In genomic region chr3:66338927-66339326, GRCh38 we compare ENCODE assay signal across 23 cellular contexts.
DNase-seq lines count a peak whose midpoint lies in the region; ATAC-seq, FAIRE-seq and TF ChIP-seq lines count a peak whose summit lies in the region.
"Had no signal": no experiment of that assay in that cellular context is flagged by ENCODE, and none has a peak within 500 bp of the region (broad histone marks: within the 10 kb centered on the region; RNA-seq: fewer than 3 reads in every experiment).

No MANE protein-coding gene starts in this region.

- no peak for FAIRE-seq in bronchial epithelial cell (lab: Jason Lieb, UNC)
- FAIRE-seq: colon, D721Med, TTC549, urothelium cell line had no signal

- H3K27ac ChIP-seq in IMR-90 (ENCODE audit: insufficient read depth, low read length) = no peak overlapping the region
- H3K27ac ChIP-seq: ascending aorta, prostate gland, skin epidermis had no signal

- no peak overlapping the region for H2AFZ ChIP-seq in IMR-90 (replicated peaks; ENCODE audit: low read length, poor library complexity)

- H2BK20ac ChIP-seq in IMR-90 (ENCODE audit: low read depth, low read length) = no peak overlapping the region

- H2BK15ac ChIP-seq in IMR-90 (ENCODE audit: low read depth, low read length) = no peak overlapping the region

- H3K36me3 ChIP-seq in IMR-90 (ENCODE audit: control insufficient read depth, insufficient read depth, low read length) (no peaks in the 10 kb centered on the region), bronchial epithelial cell (ENCODE audit: control insufficient read depth, insufficient read depth, low read length) (no peaks in the 10 kb centered on the region)
- H3K36me3 ChIP-seq: ascending aorta, prostate gland had no signal

- H3K27ac Mint-ChIP-seq in CD14-positive monocyte = no peak overlapping the region
- no peak overlapping the region for H3K27ac Mint-ChIP-seq in activated naive CD4-positive, alpha-beta T cell treated with anti-CD3 and anti-CD28 coated beads, Interleukin-2, amount 50 U/mL, for 72 hours

- no peak for TF ChIP-seq CTCF in AG10803 (conservative IDR thresholded peaks at IDR 0.05; ENCODE audit: low read length)
- TF ChIP-seq CTCF in IMR-90 (conservative IDR thresholded peaks at IDR 0.05; ENCODE audit: low read depth, low read length) = no peak
- no peak for TF ChIP-seq CTCF in bronchial epithelial cell (IDR thresholded peaks at IDR 0.05; ENCODE audit: insufficient read depth, low read length, severe bottlenecking)
- TF ChIP-seq CTCF in CD14-positive monocyte (IDR thresholded peaks at IDR 0.05) = no peak

- H3K9me1 ChIP-seq in IMR-90 (ENCODE audit: insufficient read depth, low read length) = peaks cover 4% of the 10 kb centered on the region

- no peaks in the 10 kb centered on the region for H4K20me1 ChIP-seq in IMR-90 (ENCODE audit: insufficient read depth, low read length)

- H3K4me1 ChIP-seq in IMR-90 (ENCODE audit: control insufficient read depth, insufficient read depth, low read length) = peaks cover 2% of the 10 kb centered on the region; the same call in 1 of the 2 replicates
- H3K4me1 ChIP-seq: ascending aorta, prostate gland had no signal

- no peak overlapping the region for H2AK5ac ChIP-seq in IMR-90 (ENCODE audit: low read depth, low read length)

- no peak overlapping the region for H3K9ac ChIP-seq in IMR-90 (ENCODE audit: low read depth, low read length)

- no peak overlapping the region for H3K4me2 ChIP-seq in IMR-90 (ENCODE audit: low read depth, low read length)

- TF ChIP-seq POLR2A in IMR-90 (IDR thresholded peaks at IDR 0.05; ENCODE audit: low read depth, low read length) = no peak

- no peak overlapping the region for H2BK5ac ChIP-seq in IMR-90 (ENCODE audit: low read depth, low read length, poor library complexity, severe bottlenecking)

- peak; percentile 43 for DNase-seq in AG10803 (ENCODE audit: low read depth)
- peak; percentile 85 for DNase-seq in IMR-90
- peak; percentile 46 for DNase-seq in bronchial epithelial cell (ENCODE audit: low read depth)
- DNase-seq in fibroblast of the conjunctiva (ENCODE audit: low read depth) = peak; percentile 30
- DNase-seq in CD14-positive monocyte (ENCODE audit: low spot score) = no peak
- no peak for DNase-seq in activated naive CD4-positive, alpha-beta T cell treated with anti-CD3 and anti-CD28 coated beads, Interleukin-2, amount 50 U/mL, for 72 hours (ENCODE audit: low spot score in 2 of 2)
- DNase-seq in head of caudate nucleus = no peak
- DNase-seq: activated CD4-positive, alpha-beta T cell treated with anti-CD3 and anti-CD28 coated beads for 1 hour; activated naive CD4-positive, alpha-beta T cell treated with anti-CD3 and anti-CD28 coated beads, Interleukin-2, amount 50 U/mL, for 16 hours; activated T-cell treated with anti-CD3 and anti-CD28 coated beads, Interleukin-2, amount 50 U/mL, for 4 hours; C1 segment of cervical spinal cord; KBM-7; mammary epithelial cell; NCI-H1694; stimulated activated CD4-positive, alpha-beta T cell treated with anti-CD3 and anti-CD28 coated beads, Interleukin-1b, Interleukin-23, amount 100 ng/mL, for 48 hours had no signal

- in situ Hi-C loops in IMR-90 (cut with MboI; ENCODE audit: low sequenced_read_pairs) = no loop called here

- no peak overlapping the region for H3K14ac ChIP-seq in IMR-90 (replicated peaks; ENCODE audit: low read depth, low read length)

- no peak overlapping the region for H4K91ac ChIP-seq in IMR-90 (ENCODE audit: insufficient read depth, low read depth, low read length)

- H3K18ac ChIP-seq in IMR-90 (ENCODE audit: low read depth, low read length) = no peak overlapping the region

- peaks cover 4% of the 10 kb centered on the region in 2 experiments; a peak in 3 of 4 replicates for H3K79me1 ChIP-seq in IMR-90 (ENCODE audit: low read depth in 1 of 2, low read length in 2 of 2)

- H3K9me3 ChIP-seq in IMR-90 (ENCODE audit: control insufficient read depth, insufficient read depth, low read length) = no peaks in the 10 kb centered on the region
- H3K9me3 ChIP-seq: ascending aorta, prostate gland had no signal

- H3K27me3 Mint-ChIP-seq in CD14-positive monocyte (ENCODE audit: low read depth in 3 of 3) = no peaks in the 10 kb centered on the region

- BruUV-seq in IMR-90 (replicated peaks; lab: Mats Ljungman, UMichigan) = no TSS peak

- POLR2A ChIA-PET in IMR-90 (lab: Charles Lee; ENCODE audit: unreplicated experiment) = no interaction called here

- no peak overlapping the region for H3K4ac ChIP-seq in IMR-90 (ENCODE audit: low read depth, low read length)

- H4K8ac ChIP-seq in IMR-90 (ENCODE audit: low read depth in 2 of 2, low read length in 2 of 2) = no peak overlapping the region

- H3K56ac ChIP-seq in IMR-90 (ENCODE audit: extremely low read depth, insufficient read depth, low read length) = no peak overlapping the region

- CTCF ChIA-PET in IMR-90 (lab: Yijun Ruan, JAX) = interaction anchor here (0.6 kb wide), 1 partner anchor 392 kb away, joined by 4 read pairs; no protein-coding TSS in a partner anchor

- intact Hi-C loops in IMR-90 (cut with micrococcal nuclease) = loop anchor here (5.0 kb wide), 1 partner anchor 42 kb away; no protein-coding TSS in a partner anchor
- intact Hi-C loops in CD14-positive monocyte (cut with micrococcal nuclease) = no loop called here
- intact Hi-C loops in head of caudate nucleus (cut with DNase I) = no loop called here

- no peaks in the 10 kb centered on the region for H3K36me3 Mint-ChIP-seq in CD14-positive monocyte
- H3K36me3 Mint-ChIP-seq in activated naive CD4-positive, alpha-beta T cell treated with anti-CD3 and anti-CD28 coated beads, Interleukin-2, amount 50 U/mL, for 72 hours = no peaks in the 10 kb centered on the region

- no peaks in the 10 kb centered on the region for H3K27me3 ChIP-seq in IMR-90 (ENCODE audit: control insufficient read depth, insufficient read depth, low read length)
- H3K27me3 ChIP-seq in bronchial epithelial cell (ENCODE audit: control insufficient read depth, insufficient read depth, low read length) = no peaks in the 10 kb centered on the region
- H3K27me3 ChIP-seq: ascending aorta had no signal

- H3K23ac ChIP-seq in IMR-90 (ENCODE audit: low read depth, low read length) = no peak overlapping the region

- H3K9me3 Mint-ChIP-seq in CD14-positive monocyte = peaks cover 0 to 3% (median 0%) of the 10 kb centered on the region in 7 donors
- H3K9me3 Mint-ChIP-seq in activated naive CD4-positive, alpha-beta T cell treated with anti-CD3 and anti-CD28 coated beads, Interleukin-2, amount 50 U/mL, for 72 hours = no peaks in the 10 kb centered on the region
- H3K9me3 Mint-ChIP-seq: activated T-cell treated with anti-CD3 and anti-CD28 coated beads, Interleukin-2, amount 50 U/mL, for 4 hours had no signal

- H4K5ac ChIP-seq in IMR-90 (ENCODE audit: low read depth, low read length) = no peak overlapping the region

- no peak overlapping the region for H3K4me3 Mint-ChIP-seq in CD14-positive monocyte
- H3K4me3 Mint-ChIP-seq: activated T-cell treated with anti-CD3 and anti-CD28 coated beads, Interleukin-2, amount 50 U/mL, for 4 hours had no signal

- TF ChIP-seq RAD21 in IMR-90 (IDR thresholded peaks at IDR 0.05; ENCODE audit: low read length) = no peak

- H3K4me3 ChIP-seq in AG10803 (ENCODE audit: low read length) (no peak overlapping the region), IMR-90 (ENCODE audit: insufficient read depth, low read depth, low read length) (no peak overlapping the region), bronchial epithelial cell (ENCODE audit: low read depth, low read length) (no peak overlapping the region)
- H3K4me3 ChIP-seq: ascending aorta, prostate gland, skin epidermis had no signal

- dilution Hi-C loops in IMR-90 (cut with HindIII; ENCODE audit: low sequenced_read_pairs, unreplicated experiment) = no loop called here

- no peaks in the 10 kb centered on the region for H3K4me1 Mint-ChIP-seq in CD14-positive monocyte

- ATAC-seq in IMR-90 (ENCODE audit: low read depth) = peak; percentile 40
- ATAC-seq in activated naive CD4-positive, alpha-beta T cell treated with anti-CD3 and anti-CD28 coated beads, Interleukin-2, amount 50 U/mL, for 72 hours = no peak
- ATAC-seq in GM21515 (IDR thresholded peaks at IDR 0.05; ENCODE audit: unreplicated experiment) = no peak
- ATAC-seq: activated T-cell treated with anti-CD3 and anti-CD28 coated beads, Interleukin-2, amount 50 U/mL, for 4 hours had no signal

- no CpG with 5 or more reads among the region's 3 CpGs for WGBS in IMR-90 (ENCODE audit: extremely low coverage in 2 of 2, insufficient read length in 1 of 2), 2 experiments

- no peak overlapping the region for H2BK120ac ChIP-seq in IMR-90 (ENCODE audit: low read depth, low read length)

- no peak overlapping the region for H2AK9ac ChIP-seq in IMR-90 (replicated peaks; ENCODE audit: low read depth, low read length, poor library complexity)

TF ChIP-seq in IMR-90, 13 proteins besides CTCF, POLR2A, EP300 and RAD21:
- TF ChIP-seq RFX5 (IDR thresholded peaks at IDR 0.05; ENCODE audit: low read depth, low read length) (no peak), ELK1 (IDR thresholded peaks at IDR 0.05; ENCODE audit: borderline replicate concordance, low read depth, low read length) (no peak), SMC3 (IDR thresholded peaks at IDR 0.05; ENCODE audit: low read depth, low read length) (no peak), CHD1 (IDR thresholded peaks at IDR 0.05; ENCODE audit: low read depth, low read length) (no peak), MAFK (IDR thresholded peaks at IDR 0.05; ENCODE audit: low read depth, low read length) (no peak), BHLHE40 (IDR thresholded peaks at IDR 0.05; ENCODE audit: low read depth, low read length) (no peak), NFE2L2 (IDR thresholded peaks at IDR 0.05; ENCODE audit: low read depth, low read length) (no peak), FOS (IDR thresholded peaks at IDR 0.05; ENCODE audit: low read depth, low read length) (no peak), USF2 (IDR thresholded peaks at IDR 0.05; ENCODE audit: low read depth, low read length) (no peak)

Comparison
In these comparisons a context has a peak if more than half of its experiments do, and no peak if none do; other contexts are left out.
1. DNase-seq: peak in AG10803 (single experiment), IMR-90 (single experiment), bronchial epithelial cell (single experiment) and fibroblast of the conjunctiva (single experiment); none in CD14-positive monocyte (single experiment), activated naive CD4-positive, alpha-beta T cell treated with anti-CD3 and anti-CD28 coated beads, Interleukin-2, amount 50 U/mL, for 72 hours (0 of 2) and head of caudate nucleus (0 of 42).